Comparison of ENCODE assay signal across 1 cellular context in the genomic region with DNA sequence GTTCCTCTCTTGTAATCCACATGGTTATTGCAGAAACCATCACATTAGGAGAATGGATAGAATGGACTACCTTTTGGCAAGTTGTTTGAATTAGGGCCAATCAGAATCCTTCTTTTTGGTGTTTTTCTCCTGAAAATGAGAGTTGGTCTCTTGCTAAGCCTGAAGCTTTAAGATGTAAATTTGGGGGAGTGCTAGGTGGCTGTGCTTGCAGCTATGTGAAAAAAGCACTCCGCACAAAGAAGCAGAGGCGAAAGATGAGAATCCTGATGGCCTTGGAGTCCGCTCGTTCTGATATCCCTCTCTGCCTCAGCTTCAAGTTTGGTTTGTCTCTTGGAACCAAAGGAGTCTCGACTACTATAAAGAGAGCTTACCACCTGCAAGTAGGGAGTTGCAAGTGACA.
TF ChIP-seq lines count a peak whose summit lies in the region.

No MANE protein-coding gene starts in this region.

TF ChIP-seq in H1, 55 proteins besides CTCF, POLR2A, EP300 and RAD21:
- TF ChIP-seq KDM5A (IDR thresholded peaks at IDR 0.05; ENCODE audit: low read length) (no peak), SIN3A (conservative IDR thresholded peaks at IDR 0.05 in 1 of 2, IDR thresholded peaks at IDR 0.05 in 1 of 2; ENCODE audit: low read depth in 1 of 2, low read length in 2 of 2) (no peak), RXRA (IDR thresholded peaks at IDR 0.05; ENCODE audit: insufficient read depth, low read depth, low read length) (no peak), FOSL1 (IDR thresholded peaks at IDR 0.05; ENCODE audit: insufficient read depth, low read depth, low read length) (no peak), JUND (IDR thresholded peaks at IDR 0.05; ENCODE audit: low read length) (no peak), KDM4A (IDR thresholded peaks at IDR 0.05; ENCODE audit: low read depth, low read length, severe bottlenecking) (no peak), SP4 (IDR thresholded peaks at IDR 0.05; ENCODE audit: low read length) (no peak), BACH1 (IDR thresholded peaks at IDR 0.05; ENCODE audit: low read length) (no peak), ASH2L (IDR thresholded peaks at IDR 0.05; ENCODE audit: low read length) (no peak), KDM1A (IDR thresholded peaks at IDR 0.05; ENCODE audit: borderline replicate concordance, low read length) (no peak), RNF2 (IDR thresholded peaks at IDR 0.05; ENCODE audit: borderline replicate concordance, low read depth, low read length, missing control alignments, poor library complexity, severe bottlenecking) (no peak), MAX (IDR thresholded peaks at IDR 0.05) (no peak), EGR1 (IDR thresholded peaks at IDR 0.05; ENCODE audit: borderline replicate concordance, low read depth, low read length) (no peak)
